In genomic region chr14:78196323-78196722, GRCh38 we compare ENCODE assay signal across 21 cellular contexts. TPM values are rescaled to one million over a fixed set of nuclear protein-coding genes. Genes with fewer than 3 reads are reported as not detected.
"Had no signal": no experiment of that assay in that cellular context is flagged by ENCODE, and none has a peak within 500 bp of the region (broad histone marks: within the 10 kb centered on the region; RNA-seq: fewer than 3 reads in every experiment).

No MANE protein-coding gene starts in this region.

- H3K4me3 Mint-ChIP-seq: activated CD4-positive, alpha-beta T cell treated with anti-CD3 and anti-CD28 coated beads, Interleukin-2, amount 10 ng/mL, durations not matched to agents 24 days and 14 days; activated CD8-positive, alpha-beta T cell treated with anti-CD3 and anti-CD28 coated beads, Interleukin-2, amount 10 ng/mL, durations not matched to agents 7 days and 5 days; activated naive CD8-positive, alpha-beta T cell treated with anti-CD3 and anti-CD28 coated beads, Interleukin-2, amount 50 U/mL, for 24 hours; activated T-cell treated with anti-CD3 and anti-CD28 coated beads, Interleukin-2, amount 50 U/mL, for 24 hours; nephron progenitor cell; T-helper 2 cell treated with Interferon-gamma antibody and Interleukin-4, amounts not matched to agents 5 μg/mL and 100 μg/mL, for 36 hours had no signal

- H3K36me3 ChIP-seq: brain microvascular endothelial cell, gastrocnemius medialis, left lung, thyroid gland had no signal

- H3K27me3 Mint-ChIP-seq: activated CD4-positive, alpha-beta T cell treated with anti-CD3 and anti-CD28 coated beads, Interleukin-2, amount 10 ng/mL, durations not matched to agents 24 days and 14 days; activated naive CD8-positive, alpha-beta T cell treated with anti-CD3 and anti-CD28 coated beads, Interleukin-2, amount 50 U/mL, for 24 hours; activated T-cell treated with anti-CD3 and anti-CD28 coated beads, Interleukin-2, amount 50 U/mL, for 24 hours had no signal

- H3K27me3 ChIP-seq: brain microvascular endothelial cell, gastrocnemius medialis, left lung, thyroid gland had no signal

- H3K4me1 Mint-ChIP-seq: activated CD4-positive, alpha-beta T cell treated with anti-CD3 and anti-CD28 coated beads, Interleukin-2, amount 10 ng/mL, durations not matched to agents 24 days and 14 days; nephron progenitor cell had no signal

- H3K27ac Mint-ChIP-seq: activated CD4-positive, alpha-beta T cell treated with anti-CD3 and anti-CD28 coated beads, Interleukin-2, amount 10 ng/mL, durations not matched to agents 24 days and 14 days; activated CD8-positive, alpha-beta T cell treated with anti-CD3 and anti-CD28 coated beads, Interleukin-2, amount 10 ng/mL, durations not matched to agents 7 days and 5 days; activated naive CD8-positive, alpha-beta T cell treated with anti-CD3 and anti-CD28 coated beads, Interleukin-2, amount 50 U/mL, for 24 hours; activated T-cell treated with anti-CD3 and anti-CD28 coated beads, Interleukin-2, amount 50 U/mL, for 24 hours; activated T-helper 2 cell treated with anti-CD3 and anti-CD28 coated beads, Interferon-gamma antibody, Interleukin-2, Interleukin-4, amounts not matched to agents 10 μg/mL and 5 μg/mL and 100 μg/mL, durations not matched to agents 14 hours and 24 hours and 36 hours; nephron progenitor cell; T-helper 2 cell treated with Interferon-gamma antibody and Interleukin-4, amounts not matched to agents 5 μg/mL and 100 μg/mL, for 36 hours had no signal

- H3K9me3 ChIP-seq: gastrocnemius medialis, thyroid gland had no signal

- H3K27ac ChIP-seq: brain microvascular endothelial cell, coronary artery, gastrocnemius medialis, left lung, thyroid gland had no signal

- ATAC-seq: activated CD8-positive, alpha-beta T cell treated with anti-CD3 and anti-CD28 coated beads, Interleukin-2, amount 10 ng/mL, durations not matched to agents 7 days and 5 days; activated naive CD8-positive, alpha-beta T cell treated with anti-CD3 and anti-CD28 coated beads, Interleukin-2, amount 50 U/mL, for 24 hours; gastrocnemius medialis; left lung had no signal

- H3K9me3 Mint-ChIP-seq: activated CD4-positive, alpha-beta T cell treated with anti-CD3 and anti-CD28 coated beads, Interleukin-2, amount 10 ng/mL, durations not matched to agents 24 days and 14 days; activated naive CD8-positive, alpha-beta T cell treated with anti-CD3 and anti-CD28 coated beads, Interleukin-2, amount 50 U/mL, for 24 hours; activated T-cell treated with anti-CD3 and anti-CD28 coated beads, Interleukin-2, amount 50 U/mL, for 24 hours; activated T-helper 2 cell treated with anti-CD3 and anti-CD28 coated beads, Interferon-gamma antibody, Interleukin-2, Interleukin-4, amounts not matched to agents 10 μg/mL and 5 μg/mL and 100 μg/mL, durations not matched to agents 14 hours and 24 hours and 36 hours; T-helper 2 cell treated with Interferon-gamma antibody and Interleukin-4, amounts not matched to agents 5 μg/mL and 100 μg/mL, for 36 hours had no signal

- H3K4me1 ChIP-seq: gastrocnemius medialis, left lung, thyroid gland had no signal

- FAIRE-seq: endometrium, TTC549, urothelium cell line had no signal

- DNase-seq: activated CD4-positive, alpha-beta T cell treated with anti-CD3 and anti-CD28 coated beads, Interleukin-2, amount 10 ng/mL, durations not matched to agents 24 days and 14 days; activated CD8-positive, alpha-beta T cell treated with anti-CD3 and anti-CD28 coated beads, Interleukin-2, amount 10 ng/mL, durations not matched to agents 7 days and 5 days; activated naive CD4-positive, alpha-beta T cell treated with Interleukin-2 at 50 U/mL for 16 hours; activated naive CD8-positive, alpha-beta T cell treated with anti-CD3 and anti-CD28 coated beads, Interleukin-2, amount 50 U/mL, for 24 hours; activated T-cell treated with anti-CD3 and anti-CD28 coated beads, Interleukin-2, amount 50 U/mL, for 24 hours; brain microvascular endothelial cell; gastrocnemius medialis; left lung; mammary epithelial cell; nephron progenitor cell; occipital lobe; retina; stimulated activated CD8-positive, alpha-beta memory T cell treated with anti-CD3 and anti-CD28 coated beads, Interleukin-4, amount 100 ng/mL, for 48 hours; stimulated activated naive CD4-positive, alpha-beta T cell treated with Interleukin-2 at 50 U/mL for 16 hours; thyroid gland had no signal

- H3K4me3 ChIP-seq: coronary artery, gastrocnemius medialis, left lung, thyroid gland had no signal

RNA-seq across cellular contexts. Expression of gene NRXN3, which starts 26.1 kb away (rescaled TPM):
- total RNA-seq: activated CD4-positive, alpha-beta T cell treated with anti-CD3 and anti-CD28 coated beads, Interleukin-2, amount 10 ng/mL, durations not matched to agents 24 days and 14 days; activated CD8-positive, alpha-beta T cell treated with anti-CD3 and anti-CD28 coated beads, Interleukin-2, amount 10 ng/mL, durations not matched to agents 7 days and 5 days; activated T-helper 2 cell treated with anti-CD3 and anti-CD28 coated beads, Interferon-gamma antibody, Interleukin-2, Interleukin-4, amounts not matched to agents 10 μg/mL and 5 μg/mL and 100 μg/mL, durations not matched to agents 14 hours and 24 hours and 36 hours had no signal
